In the genomic region with DNA sequence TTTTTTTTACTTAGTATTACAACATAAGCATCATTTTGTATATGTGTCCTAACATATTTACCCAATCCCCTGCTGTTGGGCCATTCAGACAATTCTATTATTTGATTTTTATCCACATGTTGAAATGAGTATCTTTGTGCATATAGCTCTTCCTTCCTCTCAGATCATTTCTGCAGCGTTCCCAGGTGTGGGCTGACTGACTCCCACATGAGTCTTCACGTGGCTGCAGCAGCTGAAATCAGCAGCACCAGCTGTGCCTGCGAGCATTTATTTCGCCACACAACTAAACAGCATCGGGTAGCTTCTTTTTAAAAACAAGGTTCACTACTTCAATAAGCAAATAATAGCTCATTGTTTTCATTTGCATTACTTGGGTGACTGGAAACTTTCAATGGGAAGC, we compare ENCODE assay signal across 25 cellular contexts. TPM values are rescaled to one million over a fixed set of nuclear protein-coding genes. Genes with fewer than 3 reads are reported as not detected.
A peak's percentile ranks its signal among the peaks of the same experiment; 100 is the strongest.
DNase-seq lines count a peak whose midpoint lies in the region; ATAC-seq and TF ChIP-seq lines count a peak whose summit lies in the region.
"Had no signal": no experiment of that assay in that cellular context is flagged by ENCODE, and none has a peak within 500 bp of the region (broad histone marks: within the 10 kb centered on the region; RNA-seq: fewer than 3 reads in every experiment).

No MANE protein-coding gene starts in this region.

- no peak for TF ChIP-seq CTCF in epithelial cell of esophagus (IDR thresholded peaks at IDR 0.05; ENCODE audit: insufficient read depth, low read depth, low read length, missing control alignments)
- no peak for TF ChIP-seq CTCF in MCF 10A (IDR thresholded peaks at IDR 0.05; ENCODE audit: unreplicated experiment)

- H3K4me3 ChIP-seq in epithelial cell of esophagus (ENCODE audit: low read length), result no peak overlapping the region
- H3K4me3 ChIP-seq: cardiac muscle cell, spleen, uterus had no signal

- H3K9me3 Mint-ChIP-seq in activated CD8-positive, alpha-beta memory T cell treated with anti-CD3 and anti-CD28 coated beads, Interleukin-2, amount 10 ng/mL, durations not matched to agents 7 days and 5 days (ENCODE audit: low read depth), result no peaks in the 10 kb centered on the region
- H3K9me3 Mint-ChIP-seq in MCF 10A (ENCODE audit: unreplicated experiment), result no peaks in the 10 kb centered on the region
- H3K9me3 Mint-ChIP-seq: activated CD4-positive, alpha-beta memory T cell treated with anti-CD3 and anti-CD28 coated beads for 36 hours; CD4-positive, alpha-beta T cell had no signal

- intact Hi-C loops in MCF 10A (cut with micrococcal nuclease), result no loop called here

- CTCF ChIA-PET in activated CD8-positive, alpha-beta memory T cell treated with anti-CD3 and anti-CD28 coated beads, Interleukin-2, amount 10 ng/mL, durations not matched to agents 7 days and 5 days (lab: Charles Lee), result interaction anchor here (1.2 to 1.3 kb wide), 2 partner anchors 8 to 10 kb away, joined by 3 to 5 read pairs; no protein-coding TSS in a partner anchor
- CTCF ChIA-PET in MCF 10A (lab: Yijun Ruan, JAX), result interaction anchor here (1.5 kb wide), 1 partner anchor 9 kb away, joined by 8 read pairs; no protein-coding TSS in a partner anchor

- POLR2A ChIA-PET in MCF 10A (lab: Yijun Ruan, JAX), result interaction anchor here (1.0 kb wide), 2 partner anchors 44 to 299 kb away, joined by 3 read pairs; a partner anchor contains a TSS

- H3K36me3 Mint-ChIP-seq in activated CD8-positive, alpha-beta memory T cell treated with anti-CD3 and anti-CD28 coated beads, Interleukin-2, amount 10 ng/mL, durations not matched to agents 7 days and 5 days, result no peaks in the 10 kb centered on the region
- H3K36me3 Mint-ChIP-seq in MCF 10A (ENCODE audit: insufficient read depth, unreplicated experiment), result no peaks in the 10 kb centered on the region
- H3K36me3 Mint-ChIP-seq: activated CD4-positive, alpha-beta memory T cell treated with anti-CD3 and anti-CD28 coated beads for 36 hours had no signal

- no peak overlapping the region for H3K27ac Mint-ChIP-seq in activated CD8-positive, alpha-beta memory T cell treated with anti-CD3 and anti-CD28 coated beads, Interleukin-2, amount 10 ng/mL, durations not matched to agents 7 days and 5 days
- no peak overlapping the region for H3K27ac Mint-ChIP-seq in MCF 10A (ENCODE audit: low read depth, unreplicated experiment)
- H3K27ac Mint-ChIP-seq: activated CD4-positive, alpha-beta memory T cell treated with anti-CD3 and anti-CD28 coated beads for 36 hours; CD4-positive, alpha-beta T cell; T-helper 17 cell had no signal

- H3K4me1 Mint-ChIP-seq in activated CD8-positive, alpha-beta memory T cell treated with anti-CD3 and anti-CD28 coated beads, Interleukin-2, amount 10 ng/mL, durations not matched to agents 7 days and 5 days, result peaks cover 4% of the 10 kb centered on the region
- no peaks in the 10 kb centered on the region for H3K4me1 Mint-ChIP-seq in MCF 10A (ENCODE audit: insufficient read depth, unreplicated experiment)

- no peak overlapping the region for H3K4me3 Mint-ChIP-seq in activated CD8-positive, alpha-beta memory T cell treated with anti-CD3 and anti-CD28 coated beads, Interleukin-2, amount 10 ng/mL, durations not matched to agents 7 days and 5 days
- no peak overlapping the region for H3K4me3 Mint-ChIP-seq in MCF 10A (ENCODE audit: unreplicated experiment)
- H3K4me3 Mint-ChIP-seq: activated CD4-positive, alpha-beta memory T cell treated with anti-CD3 and anti-CD28 coated beads for 36 hours; CD4-positive, alpha-beta T cell; T-helper 17 cell had no signal

- DNase-seq in NCI-H748 (lab: John Stamatoyannopoulos, UW; ENCODE audit: unreplicated experiment), result peak; percentile 1
- DNase-seq in NCI-H748 treated with DMSO at 0.1 percent for 48 hours (lab: John Stamatoyannopoulos, UW), result no peak
- peak; percentile 32 to 59 for DNase-seq in NCI-H526 (lab: John Stamatoyannopoulos, UW)
- DNase-seq in epithelial cell of esophagus (ENCODE audit: low read depth), result peak; percentile 60
- DNase-seq in activated CD4-positive, alpha-beta T cell treated with anti-CD3 and anti-CD28 coated beads, Interleukin-2, amount 50 U/mL, for 48 hours, result no peak
- DNase-seq in activated CD8-positive, alpha-beta memory T cell treated with anti-CD3 and anti-CD28 coated beads, Interleukin-2, amount 10 ng/mL, durations not matched to agents 7 days and 5 days, result no peak
- no peak for DNase-seq in MCF 10A (ENCODE audit: unreplicated experiment)
- DNase-seq in NCI-H1092 (lab: John Stamatoyannopoulos, UW), result no peak
- DNase-seq: activated CD4-positive, alpha-beta memory T cell treated with anti-CD3 and anti-CD28 coated beads for 36 hours; activated naive CD4-positive, alpha-beta T cell; activated T-cell treated with anti-CD3 and anti-CD28 coated beads, Interleukin-2, amount 50 U/mL, for 1 hour; amniotic stem cell; CD4-positive, alpha-beta T cell; DMS79; KG1; midbrain; NCI-H1105 treated with DMSO at 0.1 percent for 48 hours; spleen; T-helper 17 cell; uterus had no signal

- BruUV-seq in MCF 10A (replicated peaks; lab: Mats Ljungman, UMichigan), result no TSS peak

- ATAC-seq in activated CD8-positive, alpha-beta memory T cell treated with anti-CD3 and anti-CD28 coated beads, Interleukin-2, amount 10 ng/mL, durations not matched to agents 7 days and 5 days, result no peak
- ATAC-seq: left lobe of liver, T-helper 17 cell had no signal

- peaks cover 21% of the 10 kb centered on the region for H3K27me3 Mint-ChIP-seq in activated CD8-positive, alpha-beta memory T cell treated with anti-CD3 and anti-CD28 coated beads, Interleukin-2, amount 10 ng/mL, durations not matched to agents 7 days and 5 days
- H3K27me3 Mint-ChIP-seq in MCF 10A (ENCODE audit: insufficient read depth, unreplicated experiment), result peaks cover 12% of the 10 kb centered on the region

RNA-seq across cellular contexts. Expression of a gene that starts 44.5 kb away (rescaled TPM):
- 10 to 100 TPM; 17.7 to 21.1 TPM for total RNA-seq in activated CD8-positive, alpha-beta memory T cell treated with anti-CD3 and anti-CD28 coated beads, Interleukin-2, amount 10 ng/mL, durations not matched to agents 7 days and 5 days
- total RNA-seq in MCF 10A (2022), result 27.3 and 27.4 TPM in 2 replicates

RNA-seq across cellular contexts. Expression of a gene that starts 52.7 kb away (rescaled TPM):
- not detected for total RNA-seq in activated CD8-positive, alpha-beta memory T cell treated with anti-CD3 and anti-CD28 coated beads, Interleukin-2, amount 10 ng/mL, durations not matched to agents 7 days and 5 days
- not detected in 2 replicates for total RNA-seq in MCF 10A (2022)
- total RNA-seq: activated CD4-positive, alpha-beta memory T cell treated with anti-CD3 and anti-CD28 coated beads for 36 hours; CD4-positive, alpha-beta T cell; epithelial cell of proximal tubule; glomerular endothelial cell; NCI-H460; T-helper 17 cell had no signal

Comparison
In these comparisons a context has a peak if more than half of its experiments do, and no peak if none do; other contexts are left out.
1. DNase-seq: peak in NCI-H748 (single experiment), NCI-H526 (2 of 2) and epithelial cell of esophagus (single experiment); none in NCI-H748 treated with DMSO at 0.1 percent for 48 hours (single experiment), activated CD4-positive, alpha-beta T cell treated with anti-CD3 and anti-CD28 coated beads, Interleukin-2, amount 50 U/mL, for 48 hours (0 of 2), activated CD8-positive, alpha-beta memory T cell treated with anti-CD3 and anti-CD28 coated beads, Interleukin-2, amount 10 ng/mL, durations not matched to agents 7 days and 5 days (single experiment), MCF 10A (single experiment) and NCI-H1092 (single experiment).